In the genomic region with DNA sequence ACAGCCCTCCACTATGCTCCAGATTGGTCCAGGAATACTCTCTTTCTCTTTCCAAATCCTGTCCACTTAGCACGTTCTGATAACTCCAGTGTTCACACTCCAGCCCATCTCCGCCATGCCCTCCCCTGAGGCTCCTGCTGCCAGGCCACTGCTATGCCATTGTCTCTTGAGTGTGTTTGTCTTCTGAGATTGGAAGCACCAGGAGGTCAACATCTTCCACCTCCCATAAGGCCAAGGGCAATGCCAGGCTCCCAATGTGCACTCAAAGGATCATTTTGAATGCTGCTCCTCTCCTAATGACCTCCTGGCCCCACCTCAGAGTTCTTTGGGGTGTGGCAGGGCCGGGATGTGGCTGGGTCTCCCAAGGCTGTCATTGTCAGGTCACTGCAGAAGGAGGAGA, we compare ENCODE assay signal across 1 cellular context.
TF ChIP-seq lines count a peak whose summit lies in the region.

No MANE protein-coding gene starts in this region.

TF ChIP-seq in neural cell, 6 proteins besides CTCF, POLR2A, EP300 and RAD21:
- TF ChIP-seq, protein P1, sequence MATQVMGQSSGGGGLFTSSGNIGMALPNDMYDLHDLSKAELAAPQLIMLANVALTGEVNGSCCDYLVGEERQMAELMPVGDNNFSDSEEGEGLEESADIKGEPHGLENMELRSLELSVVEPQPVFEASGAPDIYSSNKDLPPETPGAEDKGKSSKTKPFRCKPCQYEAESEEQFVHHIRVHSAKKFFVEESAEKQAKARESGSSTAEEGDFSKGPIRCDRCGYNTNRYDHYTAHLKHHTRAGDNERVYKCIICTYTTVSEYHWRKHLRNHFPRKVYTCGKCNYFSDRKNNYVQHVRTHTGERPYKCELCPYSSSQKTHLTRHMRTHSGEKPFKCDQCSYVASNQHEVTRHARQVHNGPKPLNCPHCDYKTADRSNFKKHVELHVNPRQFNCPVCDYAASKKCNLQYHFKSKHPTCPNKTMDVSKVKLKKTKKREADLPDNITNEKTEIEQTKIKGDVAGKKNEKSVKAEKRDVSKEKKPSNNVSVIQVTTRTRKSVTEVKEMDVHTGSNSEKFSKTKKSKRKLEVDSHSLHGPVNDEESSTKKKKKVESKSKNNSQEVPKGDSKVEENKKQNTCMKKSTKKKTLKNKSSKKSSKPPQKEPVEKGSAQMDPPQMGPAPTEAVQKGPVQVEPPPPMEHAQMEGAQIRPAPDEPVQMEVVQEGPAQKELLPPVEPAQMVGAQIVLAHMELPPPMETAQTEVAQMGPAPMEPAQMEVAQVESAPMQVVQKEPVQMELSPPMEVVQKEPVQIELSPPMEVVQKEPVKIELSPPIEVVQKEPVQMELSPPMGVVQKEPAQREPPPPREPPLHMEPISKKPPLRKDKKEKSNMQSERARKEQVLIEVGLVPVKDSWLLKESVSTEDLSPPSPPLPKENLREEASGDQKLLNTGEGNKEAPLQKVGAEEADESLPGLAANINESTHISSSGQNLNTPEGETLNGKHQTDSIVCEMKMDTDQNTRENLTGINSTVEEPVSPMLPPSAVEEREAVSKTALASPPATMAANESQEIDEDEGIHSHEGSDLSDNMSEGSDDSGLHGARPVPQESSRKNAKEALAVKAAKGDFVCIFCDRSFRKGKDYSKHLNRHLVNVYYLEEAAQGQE (IDR thresholded peaks at IDR 0.05; ENCODE audit: borderline replicate concordance) = no peak
- TF ChIP-seq MXI1 (conservative IDR thresholded peaks at IDR 0.05; ENCODE audit: poor library complexity, severe bottlenecking) = no peak
- TF ChIP-seq TAF1 (IDR thresholded peaks at IDR 0.05; ENCODE audit: low read depth) = no peak
- no peak for TF ChIP-seq POLR2AphosphoS5 (IDR thresholded peaks at IDR 0.05)
